24 cellular contexts compared by ENCODE assay signal in the genomic region with DNA sequence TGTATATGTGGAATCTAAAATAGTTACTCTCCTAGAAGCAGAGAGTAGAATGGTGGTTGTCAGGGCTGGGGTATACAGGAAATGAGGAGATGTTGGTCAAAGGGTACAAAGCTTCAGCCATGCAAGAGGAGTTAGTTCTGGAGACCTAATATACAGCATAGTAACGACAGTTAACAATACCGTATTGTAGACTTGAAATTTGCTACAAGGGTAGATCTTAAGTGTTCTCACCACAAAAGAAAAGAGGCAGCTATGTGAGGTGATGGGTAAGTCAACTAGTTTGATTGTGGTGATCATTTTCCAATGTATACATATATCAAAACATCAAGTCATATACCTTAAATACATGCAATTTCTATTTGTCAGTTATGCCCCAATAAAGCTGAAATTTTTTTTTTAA.
DNase-seq lines count a peak whose midpoint lies in the region; ATAC-seq and TF ChIP-seq lines count a peak whose summit lies in the region.
"Had no signal": no experiment of that assay in that cellular context is flagged by ENCODE, and none has a peak within 500 bp of the region (broad histone marks: within the 10 kb centered on the region; RNA-seq: fewer than 3 reads in every experiment).

No MANE protein-coding gene starts in this region.

- in situ Hi-C loops in KBM-7 (cut with MboI; ENCODE audit: low pct_unique_long_range_greater_than_20kb, low sequenced_read_pairs) = no loop called here

- no peak overlapping the region for H3K4me3 ChIP-seq in choroid plexus epithelial cell (ENCODE audit: low read depth, low read length)
- H3K4me3 ChIP-seq in upper lobe of right lung = no peak overlapping the region
- H3K4me3 ChIP-seq: body of pancreas, colonic mucosa, esophagus muscularis mucosa, SJSA1, thoracic aorta had no signal

- no peaks in the 10 kb centered on the region for H3K27me3 ChIP-seq in upper lobe of right lung
- H3K27me3 ChIP-seq: body of pancreas, colonic mucosa, esophagus muscularis mucosa, SJSA1 had no signal

- H3K9me3 ChIP-seq in upper lobe of right lung = no peaks in the 10 kb centered on the region
- H3K9me3 ChIP-seq: body of pancreas, colonic mucosa, esophagus muscularis mucosa, SJSA1, thoracic aorta had no signal

- H3K36me3 ChIP-seq in upper lobe of right lung = no peaks in the 10 kb centered on the region
- H3K36me3 ChIP-seq: colonic mucosa, esophagus muscularis mucosa, SJSA1, thoracic aorta had no signal

- H3K4me3 Mint-ChIP-seq in nephron = no peak overlapping the region
- H3K4me3 Mint-ChIP-seq: activated CD8-positive, alpha-beta T cell treated with anti-CD3 and anti-CD28 coated beads, Interleukin-2, amount 10 ng/mL, durations not matched to agents 7 days and 5 days; CD8-positive, alpha-beta T cell had no signal

- H3K4me1 Mint-ChIP-seq in nephron = peaks cover 41% of the 10 kb centered on the region

- H3K27me3 Mint-ChIP-seq in nephron (ENCODE audit: low read depth) = no peaks in the 10 kb centered on the region

- intact Hi-C loops in upper lobe of right lung (cut with DNase I) = no loop called here

- H3K27ac ChIP-seq in upper lobe of right lung = peak overlapping the region; percentile 32
- H3K27ac ChIP-seq: colonic mucosa, thoracic aorta had no signal

- peaks cover 32% of the 10 kb centered on the region for H3K4me1 ChIP-seq in upper lobe of right lung
- H3K4me1 ChIP-seq: colonic mucosa had no signal

- peaks cover 9% of the 10 kb centered on the region for H3K36me3 Mint-ChIP-seq in nephron (ENCODE audit: low read depth)
- H3K36me3 Mint-ChIP-seq: CD8-positive, alpha-beta T cell had no signal

- peaks cover 6% of the 10 kb centered on the region for H3K9me3 Mint-ChIP-seq in nephron
- H3K9me3 Mint-ChIP-seq: CD8-positive, alpha-beta T cell had no signal

- DNase-seq in KBM-7 (peak; percentile 8), choroid plexus epithelial cell (ENCODE audit: low read depth) (peak; percentile 28), upper lobe of right lung (no peak), left lobe of liver (ENCODE audit: low spot score) (no peak), GDM1 (lab: John Stamatoyannopoulos, UW) (no peak), omental fat pad (ENCODE audit: low spot score) (no peak)
- DNase-seq: activated CD4-positive, CD25-positive, alpha-beta regulatory T cell treated with anti-CD3 and anti-CD28 coated beads, Interleukin-2, amount 50 U/mL, for 72 hours; activated CD8-positive, alpha-beta T cell treated with anti-CD3 and anti-CD28 coated beads, Interleukin-2, amount 10 ng/mL, durations not matched to agents 7 days and 5 days; activated gamma-delta T cell; activated T-cell treated with anti-CD3 and anti-CD28 coated beads for 4 hours; CD8-positive, alpha-beta T cell; colonic mucosa; Karpas-422; NCI-H146; NCI-H510A; NK-92 treated with Interleukin-12 subunit alpha and Interleukin-12 subunit beta, amount 100 ng/mL, for 24 hours; retina; stimulated activated CD4-positive, alpha-beta T cell treated with anti-CD3 and anti-CD28 coated beads, Interleukin-4, amount 100 ng/mL, for 4 hours; stimulated activated naive CD4-positive, alpha-beta T cell treated with Interleukin-2 at 50 U/mL for 16 hours had no signal

- TF ChIP-seq CTCF in choroid plexus epithelial cell (conservative IDR thresholded peaks at IDR 0.05; ENCODE audit: low read depth, low read length) (no peak), nephron (IDR thresholded peaks at IDR 0.05; ENCODE audit: unreplicated experiment in 3 of 3) (no peak), upper lobe of right lung (IDR thresholded peaks at IDR 0.05) (no peak), omental fat pad (IDR thresholded peaks at IDR 0.05) (no peak)

- no peak for ATAC-seq in upper lobe of right lung
- no peak for ATAC-seq in left lobe of liver
- no peak for ATAC-seq in omental fat pad (ENCODE audit: low FRiP score)
- ATAC-seq: activated CD8-positive, alpha-beta T cell treated with anti-CD3 and anti-CD28 coated beads, Interleukin-2, amount 10 ng/mL, durations not matched to agents 7 days and 5 days; CD8-positive, alpha-beta T cell had no signal

- H3K27ac Mint-ChIP-seq in nephron = peak overlapping the region; percentile 80 to 90 (median 90)
- H3K27ac Mint-ChIP-seq: activated CD8-positive, alpha-beta T cell treated with anti-CD3 and anti-CD28 coated beads, Interleukin-2, amount 10 ng/mL, durations not matched to agents 7 days and 5 days; CD8-positive, alpha-beta T cell had no signal

Comparison
In these comparisons a context has a peak if more than half of its experiments do, and no peak if none do; other contexts are left out.
1. DNase-seq: peak in KBM-7 (single experiment) and choroid plexus epithelial cell (single experiment); none in upper lobe of right lung (single experiment), left lobe of liver (single experiment), GDM1 (single experiment) and omental fat pad (single experiment).